ENCODE assay signal across 9 cellular contexts in the genomic region with DNA sequence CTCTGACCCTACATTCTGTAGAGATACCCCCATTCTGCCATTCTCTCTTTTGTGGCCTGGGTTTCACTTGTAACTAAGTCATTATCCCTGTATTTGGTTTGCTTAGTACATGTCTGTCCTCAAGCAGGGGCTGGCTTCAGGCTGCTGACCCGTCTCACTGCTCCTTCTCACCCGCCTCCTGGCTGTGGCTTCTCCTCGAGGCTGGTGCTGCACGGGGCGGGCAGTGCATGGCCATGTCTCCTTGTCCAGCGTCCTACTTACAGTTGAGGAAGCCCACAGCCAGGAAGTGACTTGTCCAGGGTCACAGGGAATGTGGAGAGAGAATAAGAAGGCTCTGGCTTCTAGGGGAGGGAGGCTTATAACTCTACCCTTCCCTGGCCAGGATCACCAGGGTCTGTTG. TPM values are rescaled to one million over a fixed set of nuclear protein-coding genes. Genes with fewer than 3 reads are reported as not detected.
"Had no signal": no experiment of that assay in that cellular context is flagged by ENCODE, and none has a peak within 500 bp of the region (broad histone marks: within the 10 kb centered on the region; RNA-seq: fewer than 3 reads in every experiment).

No MANE protein-coding gene starts in this region.

- H3K4me1 Mint-ChIP-seq: GM23338 had no signal

- H3K9me3 Mint-ChIP-seq: GM23338, H9, HFFc6, IgD-negative memory B cell had no signal

- H3K27ac Mint-ChIP-seq: GM23338, H9, HFFc6 had no signal

- H3K27me3 Mint-ChIP-seq: IgD-negative memory B cell had no signal

- H3K4me3 Mint-ChIP-seq: GM23338, H9, HFFc6, IgD-negative memory B cell had no signal

- H2AFZ ChIP-seq: GM23338 had no signal

- DNase-seq: H9, HCEC 1CT, HFFc6, KG1 had no signal

- H3K4me3 ChIP-seq: GM23338 had no signal

- H3K4me2 ChIP-seq: GM23338 had no signal

- ATAC-seq: GM23338, HepG2 had no signal

RNA-seq across cellular contexts. Expression of a gene that starts 11.3 kb away (rescaled TPM):
- total RNA-seq: GM23338, H1, H9, HepG2, HFFc6, HT-29 had no signal
